ENCODE assay signal across 9 cellular contexts in genomic region chr7:130649004-130649790, GRCh38. TPM values are rescaled to one million over a fixed set of nuclear protein-coding genes. Genes with fewer than 3 reads are reported as not detected.
DNase-seq lines count a peak whose midpoint lies in the region; ATAC-seq and TF ChIP-seq lines count a peak whose summit lies in the region.
"Had no signal": no experiment of that assay in that cellular context is flagged by ENCODE, and none has a peak within 500 bp of the region (broad histone marks: within the 10 kb centered on the region; RNA-seq: fewer than 3 reads in every experiment).

No MANE protein-coding gene starts in this region.

- H3K27ac Mint-ChIP-seq in activated T-helper 1 cell treated with anti-CD3 and anti-CD28 coated beads, Interleukin-12 subunit alpha, Interleukin-12 subunit beta, Interleukin-2, Interleukin-4 antibody, amounts not matched to agents 30 ng/mL and 10 ng/mL and 1 ng/mL, durations not matched to agents 14 hours and 24 hours and 36 hours: peak overlapping the region; percentile 85

- no peak for TF ChIP-seq CTCF in retinal pigment epithelial cell (conservative IDR thresholded peaks at IDR 0.05; ENCODE audit: low read depth, low read length)

- H3K4me3 ChIP-seq in retinal pigment epithelial cell (ENCODE audit: low read length): no peak overlapping the region

- H3K4me3 Mint-ChIP-seq in activated T-helper 1 cell treated with anti-CD3 and anti-CD28 coated beads, Interleukin-12 subunit alpha, Interleukin-12 subunit beta, Interleukin-2, Interleukin-4 antibody, amounts not matched to agents 30 ng/mL and 10 ng/mL and 1 ng/mL, durations not matched to agents 14 hours and 24 hours and 36 hours: peak overlapping the region; percentile 54

- no peaks in the 10 kb centered on the region for H3K27me3 Mint-ChIP-seq in activated T-helper 1 cell treated with anti-CD3 and anti-CD28 coated beads, Interleukin-12 subunit alpha, Interleukin-12 subunit beta, Interleukin-2, Interleukin-4 antibody, amounts not matched to agents 30 ng/mL and 10 ng/mL and 1 ng/mL, durations not matched to agents 14 hours and 24 hours and 36 hours (ENCODE audit: insufficient read depth)

- peaks cover 23% of the 10 kb centered on the region for H3K36me3 Mint-ChIP-seq in activated T-helper 1 cell treated with anti-CD3 and anti-CD28 coated beads, Interleukin-12 subunit alpha, Interleukin-12 subunit beta, Interleukin-2, Interleukin-4 antibody, amounts not matched to agents 30 ng/mL and 10 ng/mL and 1 ng/mL, durations not matched to agents 14 hours and 24 hours and 36 hours (ENCODE audit: low read depth)

- peaks cover 20% of the 10 kb centered on the region for H3K9me3 Mint-ChIP-seq in activated T-helper 1 cell treated with anti-CD3 and anti-CD28 coated beads, Interleukin-12 subunit alpha, Interleukin-12 subunit beta, Interleukin-2, Interleukin-4 antibody, amounts not matched to agents 30 ng/mL and 10 ng/mL and 1 ng/mL, durations not matched to agents 14 hours and 24 hours and 36 hours

- H3K4me1 Mint-ChIP-seq in activated T-helper 1 cell treated with anti-CD3 and anti-CD28 coated beads, Interleukin-12 subunit alpha, Interleukin-12 subunit beta, Interleukin-2, Interleukin-4 antibody, amounts not matched to agents 30 ng/mL and 10 ng/mL and 1 ng/mL, durations not matched to agents 14 hours and 24 hours and 36 hours (ENCODE audit: low read depth): peaks cover 40% of the 10 kb centered on the region

- intact Hi-C loops in activated T-helper 1 cell treated with anti-CD3 and anti-CD28 coated beads, Interleukin-12 subunit alpha, Interleukin-12 subunit beta, Interleukin-2, Interleukin-4 antibody, amounts not matched to agents 30 ng/mL and 10 ng/mL and 1 ng/mL, durations not matched to agents 14 hours and 24 hours and 36 hours (cut with micrococcal nuclease): loop anchor here (1.0 to 5.0 kb wide), 14 partner anchors 8 to 1118 kb away; partner anchors contain the start of genes CEP41, COPG2 and KLHDC10

- DNase-seq in activated CD4-positive, alpha-beta T cell treated with anti-CD3 and anti-CD28 coated beads for 48 hours: peak; percentile 32
- no peak for DNase-seq in activated CD4-positive, alpha-beta T cell treated with anti-CD3 and anti-CD28 coated beads, Interleukin-2, amount 50 U/mL, for 1 hour
- DNase-seq in activated T-helper 1 cell treated with anti-CD3 and anti-CD28 coated beads, Interleukin-12 subunit alpha, Interleukin-12 subunit beta, Interleukin-2, Interleukin-4 antibody, amounts not matched to agents 30 ng/mL and 10 ng/mL and 1 ng/mL, durations not matched to agents 14 hours and 24 hours and 36 hours (ENCODE audit: low spot score): peak; percentile 5
- DNase-seq in retinal pigment epithelial cell (ENCODE audit: low read depth) (peak; percentile 30), NCI-H1048 (lab: John Stamatoyannopoulos, UW) (no peak), DMS79 (lab: John Stamatoyannopoulos, UW) (no peak)
- DNase-seq: activated effector memory CD4-positive, alpha-beta T cell treated with anti-CD3 and anti-CD28 coated beads, Interleukin-2, amount 50 U/mL, for 16 hours had no signal

- ATAC-seq in HG02678 (IDR thresholded peaks at IDR 0.05; ENCODE audit: unreplicated experiment) (peak; percentile 40), HG03469 (IDR thresholded peaks at IDR 0.05; ENCODE audit: unreplicated experiment) (no peak)

RNA-seq across cellular contexts. Expression of gene COPG2, which starts 19.4 kb away (rescaled TPM):
- total RNA-seq in activated T-helper 1 cell treated with anti-CD3 and anti-CD28 coated beads, Interleukin-12 subunit alpha, Interleukin-12 subunit beta, Interleukin-2, Interleukin-4 antibody, amounts not matched to agents 30 ng/mL and 10 ng/mL and 1 ng/mL, durations not matched to agents 14 hours and 24 hours and 36 hours: 19.3 and 20.9 TPM in 2 replicates

RNA-seq across cellular contexts. Expression of gene TSGA13, which starts 37.1 kb away (rescaled TPM):
- not detected in 2 replicates for total RNA-seq in activated T-helper 1 cell treated with anti-CD3 and anti-CD28 coated beads, Interleukin-12 subunit alpha, Interleukin-12 subunit beta, Interleukin-2, Interleukin-4 antibody, amounts not matched to agents 30 ng/mL and 10 ng/mL and 1 ng/mL, durations not matched to agents 14 hours and 24 hours and 36 hours

Comparison
In these comparisons a context has a peak if more than half of its experiments do, and no peak if none do; other contexts are left out.
1. DNase-seq: peak in activated CD4-positive, alpha-beta T cell treated with anti-CD3 and anti-CD28 coated beads for 48 hours (single experiment), activated T-helper 1 cell treated with anti-CD3 and anti-CD28 coated beads, Interleukin-12 subunit alpha, Interleukin-12 subunit beta, Interleukin-2, Interleukin-4 antibody, amounts not matched to agents 30 ng/mL and 10 ng/mL and 1 ng/mL, durations not matched to agents 14 hours and 24 hours and 36 hours (single experiment) and retinal pigment epithelial cell (single experiment); none in activated CD4-positive, alpha-beta T cell treated with anti-CD3 and anti-CD28 coated beads, Interleukin-2, amount 50 U/mL, for 1 hour (single experiment), NCI-H1048 (single experiment) and DMS79 (single experiment).